ENCODE assay signal across 24 cellular contexts in the genomic region with DNA sequence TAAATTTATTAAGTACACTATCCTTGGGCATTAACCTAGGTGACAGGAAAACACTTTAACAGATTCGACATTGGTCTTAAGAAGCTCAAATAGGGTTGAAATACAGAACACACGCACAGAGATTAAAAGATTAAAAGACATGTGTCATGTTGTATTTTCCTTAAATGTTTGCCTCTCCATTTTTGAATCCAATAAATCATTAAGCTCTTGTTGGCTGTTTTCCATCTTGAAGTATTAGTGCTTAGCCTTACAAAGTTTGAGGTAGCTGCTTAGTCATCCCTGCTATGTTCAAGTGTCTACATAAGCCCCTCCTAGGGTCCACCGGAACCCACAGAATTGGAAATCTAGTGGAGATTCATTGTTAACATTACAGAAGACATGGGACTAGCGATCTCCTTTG. TPM values are rescaled to one million over a fixed set of nuclear protein-coding genes. Genes with fewer than 3 reads are reported as not detected.
DNase-seq lines count a peak whose midpoint lies in the region; ATAC-seq, FAIRE-seq and TF ChIP-seq lines count a peak whose summit lies in the region.
"Had no signal": no experiment of that assay in that cellular context is flagged by ENCODE, and none has a peak within 500 bp of the region (broad histone marks: within the 10 kb centered on the region; RNA-seq: fewer than 3 reads in every experiment).

No MANE protein-coding gene starts in this region.

- intact Hi-C loops in Caco-2 (cut with micrococcal nuclease; ENCODE audit: unreplicated experiment) = no loop called here

- FAIRE-seq in D721Med (lab: Jason Lieb, UNC) = peak; percentile 11
- FAIRE-seq: A549, GM12891, GM18507, H1 had no signal

- no peaks in the 10 kb centered on the region for H3K27me3 ChIP-seq in Caco-2 (replicated peaks; ENCODE audit: control insufficient read depth, insufficient read depth, low read length)

- H3K9me3 ChIP-seq in Caco-2 = no peaks in the 10 kb centered on the region

- POLR2A ChIA-PET in Caco-2 (lab: Charles Lee) = no interaction called here

- no peaks in the 10 kb centered on the region for H3K4me1 Mint-ChIP-seq in activated T-cell treated with anti-CD3 and anti-CD28 coated beads, Interleukin-2, amount 50 U/mL, for 4 hours (ENCODE audit: low read depth)
- H3K4me1 Mint-ChIP-seq in Caco-2 (ENCODE audit: low read depth, unreplicated experiment) = no peaks in the 10 kb centered on the region
- H3K4me1 Mint-ChIP-seq: CD4-positive, alpha-beta memory T cell had no signal

- peaks cover 10% of the 10 kb centered on the region for H3K27me3 Mint-ChIP-seq in activated T-cell treated with anti-CD3 and anti-CD28 coated beads, Interleukin-2, amount 50 U/mL, for 4 hours (ENCODE audit: low read depth)
- H3K27me3 Mint-ChIP-seq in Caco-2 (ENCODE audit: insufficient read depth, unreplicated experiment) = no peaks in the 10 kb centered on the region

- H3K36me3 ChIP-seq in Caco-2 (ENCODE audit: control insufficient read depth, insufficient read depth, low read length) = no peaks in the 10 kb centered on the region

- CTCF ChIA-PET in Caco-2 (lab: Charles Lee) = no interaction called here

- no peak overlapping the region for H3K4me3 ChIP-seq in Caco-2 (ENCODE audit: low read depth, low read length)
- H3K4me3 ChIP-seq: A549, GM23248 had no signal

- no peak for DNase-seq in D721Med (ENCODE audit: insufficient read length, low spot score)
- peak; percentile 67 for DNase-seq in NCI-H82 (lab: John Stamatoyannopoulos, UW)
- DNase-seq in kidney tubule cell (ENCODE audit: low spot score) = peak; percentile 34
- DNase-seq in activated T-cell treated with anti-CD3 and anti-CD28 coated beads, Interleukin-2, amount 50 U/mL, for 4 hours = no peak
- no peak for DNase-seq in Caco-2
- no peak for DNase-seq in activated CD4-positive, CD25-positive, alpha-beta regulatory T cell treated with anti-CD3 and anti-CD28 coated beads, Interleukin-2, amount 50 U/mL, for 72 hours
- DNase-seq: 8988T; C1 segment of cervical spinal cord; CD4-positive, alpha-beta memory T cell; COR-L47; DMS 273 treated with DMSO at 0.1 percent for 48 hours; DMS53; DMS79 treated with DMSO at 0.1 percent for 48 hours; GF-D8; GM23248; H7; HCEC 1CT had no signal

- H3K27ac Mint-ChIP-seq in Caco-2 (ENCODE audit: unreplicated experiment) = no peak overlapping the region
- H3K27ac Mint-ChIP-seq: CD4-positive, alpha-beta memory T cell had no signal

- no peak for TF ChIP-seq CTCF in D721Med (IDR thresholded peaks at IDR 0.05; ENCODE audit: insufficient read depth, missing control alignments)
- TF ChIP-seq CTCF in Caco-2 (IDR thresholded peaks at IDR 0.05; ENCODE audit: insufficient read depth in 1 of 2, low read depth in 1 of 2, low read length in 1 of 2, severe bottlenecking in 1 of 2, unreplicated experiment in 1 of 2) = no peak

- H3K4me3 Mint-ChIP-seq in activated T-cell treated with anti-CD3 and anti-CD28 coated beads, Interleukin-2, amount 50 U/mL, for 4 hours = no peak overlapping the region
- H3K4me3 Mint-ChIP-seq in Caco-2 (ENCODE audit: unreplicated experiment) = no peak overlapping the region
- H3K4me3 Mint-ChIP-seq: CD4-positive, alpha-beta memory T cell had no signal

- H3K4me1 ChIP-seq in Caco-2 = no peaks in the 10 kb centered on the region
- H3K4me1 ChIP-seq: A549 had no signal

- no TSS peak for BruUV-seq in Caco-2 (replicated peaks; lab: Mats Ljungman, UMichigan)

- no peak for ATAC-seq in activated T-cell treated with anti-CD3 and anti-CD28 coated beads, Interleukin-2, amount 50 U/mL, for 4 hours
- no peak for ATAC-seq in GM19463 (IDR thresholded peaks at IDR 0.05; ENCODE audit: unreplicated experiment)
- ATAC-seq: A549 had no signal

- H3K36me3 Mint-ChIP-seq in activated T-cell treated with anti-CD3 and anti-CD28 coated beads, Interleukin-2, amount 50 U/mL, for 4 hours (ENCODE audit: insufficient read depth) = no peaks in the 10 kb centered on the region
- no peaks in the 10 kb centered on the region for H3K36me3 Mint-ChIP-seq in Caco-2 (ENCODE audit: insufficient read depth, unreplicated experiment)
- H3K36me3 Mint-ChIP-seq: CD4-positive, alpha-beta memory T cell had no signal

- peaks cover 15% of the 10 kb centered on the region for H3K9me3 Mint-ChIP-seq in activated T-cell treated with anti-CD3 and anti-CD28 coated beads, Interleukin-2, amount 50 U/mL, for 4 hours
- H3K9me3 Mint-ChIP-seq in Caco-2 (ENCODE audit: unreplicated experiment) = no peaks in the 10 kb centered on the region

RNA-seq across cellular contexts. Expression of gene GJD4, which starts 12.7 kb away (rescaled TPM):
- total RNA-seq in activated T-cell treated with anti-CD3 and anti-CD28 coated beads, Interleukin-2, amount 50 U/mL, for 4 hours = not detected
- total RNA-seq in Caco-2 (2022) = 0.18 TPM in 1 of 2 replicates, not detected in the other
- total RNA-seq: Daoy, G401, GM23248, H1, H7 had no signal

RNA-seq across cellular contexts. Expression of gene FZD8, which starts 49.7 kb away (rescaled TPM):
- total RNA-seq in activated T-cell treated with anti-CD3 and anti-CD28 coated beads, Interleukin-2, amount 50 U/mL, for 4 hours = under 1 TPM; 0.50 to 0.58 (median 0.52) TPM
- 2.4 and 3.4 TPM in 2 replicates for total RNA-seq in Caco-2 (2022)

Comparison
In these comparisons a context has a peak if more than half of its experiments do, and no peak if none do; other contexts are left out.
1. DNase-seq: peak in NCI-H82 (single experiment) and kidney tubule cell (single experiment); none in D721Med (single experiment), activated T-cell treated with anti-CD3 and anti-CD28 coated beads, Interleukin-2, amount 50 U/mL, for 4 hours (single experiment), Caco-2 (0 of 2) and activated CD4-positive, CD25-positive, alpha-beta regulatory T cell treated with anti-CD3 and anti-CD28 coated beads, Interleukin-2, amount 50 U/mL, for 72 hours (single experiment).